In genomic region chr11:35293034-35293433, GRCh38 we compare ENCODE assay signal across 19 cellular contexts.
"Had no signal": no experiment of that assay in that cellular context is flagged by ENCODE, and none has a peak within 500 bp of the region (broad histone marks: within the 10 kb centered on the region; RNA-seq: fewer than 3 reads in every experiment).

No MANE protein-coding gene starts in this region.

- H3K9me3 Mint-ChIP-seq: central memory CD8-positive, alpha-beta T cell; naive B cell; type B pancreatic cell had no signal

- H3K36me3 ChIP-seq: brain microvascular endothelial cell, left lung had no signal

- H3K4me1 Mint-ChIP-seq: naive B cell had no signal

- H3K27me3 Mint-ChIP-seq: activated naive CD8-positive, alpha-beta T cell; type B pancreatic cell had no signal

- H3K9me3 ChIP-seq: left lung had no signal

- H3K27ac Mint-ChIP-seq: activated naive CD8-positive, alpha-beta T cell; type B pancreatic cell had no signal

- ATAC-seq: left lung had no signal

- H3K27ac ChIP-seq: brain microvascular endothelial cell, coronary artery, left lung had no signal

- H3K27me3 ChIP-seq: brain microvascular endothelial cell, left lung had no signal

- DNase-seq: activated CD4-positive, alpha-beta T cell treated with anti-CD3 and anti-CD28 coated beads, Interleukin-2, amount 50 U/mL, for 1 hour; activated effector memory CD4-positive, alpha-beta T cell treated with anti-CD3 and anti-CD28 coated beads, Interleukin-2, amount 50 U/mL, for 16 hours; anterior cingulate cortex; brain microvascular endothelial cell; effector CD8-positive, alpha-beta T cell; foreskin fibroblast; glutamatergic neuron; hypothalamus; kidney; left lung; mammary epithelial cell; naive B cell; stimulated activated CD4-positive, alpha-beta T cell treated with anti-CD3 and anti-CD28 coated beads, Interleukin-2, amount 100 ng/mL, for 48 hours; stimulated activated naive CD4-positive, alpha-beta T cell treated with Interleukin-2 at 50 U/mL for 16 hours; SW 1271 had no signal

- H3K4me3 Mint-ChIP-seq: central memory CD8-positive, alpha-beta T cell; naive B cell; type B pancreatic cell had no signal

- H3K4me3 ChIP-seq: coronary artery, left lung had no signal

- H3K36me3 Mint-ChIP-seq: activated naive CD8-positive, alpha-beta T cell; type B pancreatic cell had no signal
